In genomic region chr3:19102654-19103290, GRCh38 we compare ENCODE assay signal across 1 cellular context.
TF ChIP-seq lines count a peak whose summit lies in the region.

No MANE protein-coding gene starts in this region.

TF ChIP-seq in WTC11, 78 proteins besides CTCF, POLR2A, EP300 and RAD21 (continued from another document):
- TF ChIP-seq FOXP4 (CRISPR knock-in tag; IDR thresholded peaks at IDR 0.05) (0 out of 2 replicates have a peak, but pooled peaks have one; percentile 59), ZNF281 (CRISPR knock-in tag; IDR thresholded peaks at IDR 0.05) (peak; percentile 88; the same call in 1 of the 2 replicates), ZNF232 (CRISPR knock-in tag; IDR thresholded peaks at IDR 0.05) (0 out of 2 replicates have a peak, but pooled peaks have one; percentile 52), FOXP1 (CRISPR knock-in tag; IDR thresholded peaks at IDR 0.05; ENCODE audit: borderline replicate concordance) (peak; percentile 60; the same call in 1 of the 2 replicates), SP1 (CRISPR knock-in tag; conservative IDR thresholded peaks at IDR 0.05) (0 out of 2 replicates have a peak, but pooled peaks have one; percentile 28)
TF ChIP-seq in WTC11: peak in this region for 11; not testable (repeated sequence) for 67.
